ENCODE assay signal across 14 cellular contexts in genomic region chr9:93155716-93156474, GRCh38. TPM values are rescaled to one million over a fixed set of nuclear protein-coding genes. Genes with fewer than 3 reads are reported as not detected.
A peak's percentile ranks its signal among the peaks of the same experiment; 100 is the strongest.
DNase-seq lines count a peak whose midpoint lies in the region; ATAC-seq lines count a peak whose summit lies in the region.
"Had no signal": no experiment of that assay in that cellular context is flagged by ENCODE, and none has a peak within 500 bp of the region (broad histone marks: within the 10 kb centered on the region; RNA-seq: fewer than 3 reads in every experiment).

No MANE protein-coding gene starts in this region.

- H3K27ac Mint-ChIP-seq in activated CD4-positive, alpha-beta T cell treated with anti-CD3 and anti-CD28 coated beads, Interleukin-2, amount 10 ng/mL, durations not matched to agents 24 days and 14 days: peak overlapping the region; percentile 82
- peak overlapping the region; percentile 22 for H3K27ac Mint-ChIP-seq in dendritic cell treated with granulocyte-macrophage colony-stimulating factor and Interleukin-4, amounts not matched to agents 40 ng/mL and 50 ng/mL, for 4 days

- peaks cover 3% of the 10 kb centered on the region for H3K36me3 Mint-ChIP-seq in activated CD4-positive, alpha-beta T cell treated with anti-CD3 and anti-CD28 coated beads, Interleukin-2, amount 10 ng/mL, durations not matched to agents 24 days and 14 days (ENCODE audit: low read depth)
- H3K36me3 Mint-ChIP-seq in dendritic cell treated with granulocyte-macrophage colony-stimulating factor and Interleukin-4, amounts not matched to agents 40 ng/mL and 50 ng/mL, for 4 days (ENCODE audit: low read depth): no peaks in the 10 kb centered on the region

- DNase-seq in activated CD4-positive, alpha-beta T cell treated with anti-CD3 and anti-CD28 coated beads, Interleukin-2, amount 10 ng/mL, durations not matched to agents 24 days and 14 days: no peak
- DNase-seq in activated CD4-positive, alpha-beta T cell treated with anti-CD3 and anti-CD28 coated beads, Interleukin-2, amount 50 U/mL, for 48 hours: no peak
- peak; percentile 22 for DNase-seq in NCI-H2171 (lab: John Stamatoyannopoulos, UW)
- peak; percentile 79 for DNase-seq in putamen (ENCODE audit: low spot score)
- no peak for DNase-seq in stimulated activated CD4-positive, alpha-beta T cell treated with anti-CD3 and anti-CD28 coated beads, Interleukin-1b, Interleukin-23, amount 100 ng/mL, for 48 hours
- DNase-seq in H7: no peak
- DNase-seq: cortex of kidney, esophagus squamous epithelium, mesenchymal stem cell, NCI-H510A, transverse colon had no signal

- no peak for ATAC-seq in GM21786 (IDR thresholded peaks at IDR 0.05; ENCODE audit: unreplicated experiment)

- no peaks in the 10 kb centered on the region for H3K36me3 ChIP-seq in H7 (replicated peaks; ENCODE audit: control insufficient read depth, insufficient read depth, low read length)
- H3K36me3 ChIP-seq: esophagus squamous epithelium, transverse colon had no signal

- H3K27me3 ChIP-seq in H7 (ENCODE audit: control insufficient read depth, insufficient read depth, low read length): no peaks in the 10 kb centered on the region
- H3K27me3 ChIP-seq: esophagus squamous epithelium, transverse colon had no signal

- no peak overlapping the region for H3K4me3 Mint-ChIP-seq in activated CD4-positive, alpha-beta T cell treated with anti-CD3 and anti-CD28 coated beads, Interleukin-2, amount 10 ng/mL, durations not matched to agents 24 days and 14 days
- no peak overlapping the region for H3K4me3 Mint-ChIP-seq in dendritic cell treated with granulocyte-macrophage colony-stimulating factor and Interleukin-4, amounts not matched to agents 40 ng/mL and 50 ng/mL, for 4 days

- H3K9me3 Mint-ChIP-seq in activated CD4-positive, alpha-beta T cell treated with anti-CD3 and anti-CD28 coated beads, Interleukin-2, amount 10 ng/mL, durations not matched to agents 24 days and 14 days: peaks cover 7% of the 10 kb centered on the region
- no peaks in the 10 kb centered on the region for H3K9me3 Mint-ChIP-seq in dendritic cell treated with granulocyte-macrophage colony-stimulating factor and Interleukin-4, amounts not matched to agents 40 ng/mL and 50 ng/mL, for 4 days

- intact Hi-C loops in activated CD4-positive, alpha-beta T cell treated with anti-CD3 and anti-CD28 coated beads, Interleukin-2, amount 10 ng/mL, durations not matched to agents 24 days and 14 days (cut with micrococcal nuclease): loop anchor here (1.0 to 5.0 kb wide), 3 partner anchors 10 to 411 kb away; no protein-coding TSS in a partner anchor
- intact Hi-C loops in dendritic cell treated with granulocyte-macrophage colony-stimulating factor and Interleukin-4, amounts not matched to agents 40 ng/mL and 50 ng/mL, for 4 days (cut with micrococcal nuclease): no loop called here

- H3K27me3 Mint-ChIP-seq in activated CD4-positive, alpha-beta T cell treated with anti-CD3 and anti-CD28 coated beads, Interleukin-2, amount 10 ng/mL, durations not matched to agents 24 days and 14 days: no peaks in the 10 kb centered on the region
- H3K27me3 Mint-ChIP-seq in dendritic cell treated with granulocyte-macrophage colony-stimulating factor and Interleukin-4, amounts not matched to agents 40 ng/mL and 50 ng/mL, for 4 days: peaks cover 6% of the 10 kb centered on the region

- peaks cover 25% of the 10 kb centered on the region for H3K4me1 Mint-ChIP-seq in activated CD4-positive, alpha-beta T cell treated with anti-CD3 and anti-CD28 coated beads, Interleukin-2, amount 10 ng/mL, durations not matched to agents 24 days and 14 days
- H3K4me1 Mint-ChIP-seq in dendritic cell treated with granulocyte-macrophage colony-stimulating factor and Interleukin-4, amounts not matched to agents 40 ng/mL and 50 ng/mL, for 4 days (ENCODE audit: low read depth): peaks cover 24% of the 10 kb centered on the region

- no peak overlapping the region for H3K4me3 ChIP-seq in H7 (ENCODE audit: insufficient read depth, low read depth, low read length)
- H3K4me3 ChIP-seq: esophagus squamous epithelium, transverse colon had no signal

RNA-seq across cellular contexts. Expression of gene NINJ1, which starts 21.8 kb away (rescaled TPM):
- total RNA-seq in activated CD4-positive, alpha-beta T cell treated with anti-CD3 and anti-CD28 coated beads, Interleukin-2, amount 10 ng/mL, durations not matched to agents 24 days and 14 days: 103 and 110 TPM in 2 replicates
- total RNA-seq in H7 (2014; rRNA removed; shearing (Covaris generic)): 44.6 and 45.3 TPM in 2 replicates

RNA-seq across cellular contexts. Expression of gene WNK2, which starts 28.0 kb away (rescaled TPM):
- total RNA-seq in activated CD4-positive, alpha-beta T cell treated with anti-CD3 and anti-CD28 coated beads, Interleukin-2, amount 10 ng/mL, durations not matched to agents 24 days and 14 days: 2.7 and 4.0 TPM in 2 replicates
- total RNA-seq in H7 (2014; rRNA removed; shearing (Covaris generic)): 13.3 and 29.5 TPM in 2 replicates
- total RNA-seq: RPMI7951 had no signal

RNA-seq across cellular contexts. Expression of gene CARD19, which starts 59.9 kb away (rescaled TPM):
- total RNA-seq in activated CD4-positive, alpha-beta T cell treated with anti-CD3 and anti-CD28 coated beads, Interleukin-2, amount 10 ng/mL, durations not matched to agents 24 days and 14 days: 44.0 TPM in 2 replicates
- total RNA-seq in H7 (2014; rRNA removed; shearing (Covaris generic)): 46.5 and 69.8 TPM in 2 replicates

Comparison
In these comparisons a context has a peak if more than half of its experiments do, and no peak if none do; other contexts are left out.
1. DNase-seq: peak in NCI-H2171 (single experiment) and putamen (single experiment); none in activated CD4-positive, alpha-beta T cell treated with anti-CD3 and anti-CD28 coated beads, Interleukin-2, amount 10 ng/mL, durations not matched to agents 24 days and 14 days (single experiment), activated CD4-positive, alpha-beta T cell treated with anti-CD3 and anti-CD28 coated beads, Interleukin-2, amount 50 U/mL, for 48 hours (0 of 2), stimulated activated CD4-positive, alpha-beta T cell treated with anti-CD3 and anti-CD28 coated beads, Interleukin-1b, Interleukin-23, amount 100 ng/mL, for 48 hours (single experiment) and H7 (single experiment).